Comparison of ENCODE assay signal across 2 cellular contexts in genomic region chr2:17765423-17765822, GRCh38.
TF ChIP-seq lines count a peak whose summit lies in the region.

No MANE protein-coding gene starts in this region.

TF ChIP-seq in K562, 482 proteins besides CTCF, POLR2A, EP300 and RAD21:
- TF ChIP-seq NFIC (IDR thresholded peaks at IDR 0.05) (peak; percentile 38; the same call in 1 of the 2 replicates), TAF1 (IDR thresholded peaks at IDR 0.05; ENCODE audit: control insufficient read depth, extremely low read depth, insufficient read depth, low read length, severe bottlenecking) (no peak)

TF ChIP-seq in HEK293T, 16 proteins besides CTCF, POLR2A, EP300 and RAD21:
- TF ChIP-seq ZNF384 (IDR thresholded peaks at IDR 0.05), result no peak
- no peak for TF ChIP-seq PKNOX1 (IDR thresholded peaks at IDR 0.05)
